In genomic region chr7:5700391-5700985, GRCh38 we compare ENCODE assay signal across 10 cellular contexts.
DNase-seq lines count a peak whose midpoint lies in the region; ATAC-seq, FAIRE-seq and TF ChIP-seq lines count a peak whose summit lies in the region.
"Had no signal": no experiment of that assay in that cellular context is flagged by ENCODE, and none has a peak within 500 bp of the region (broad histone marks: within the 10 kb centered on the region; RNA-seq: fewer than 3 reads in every experiment).

No MANE protein-coding gene starts in this region.

- no peak overlapping the region for H3K4me3 ChIP-seq in keratinocyte (ENCODE audit: control insufficient read depth in 2 of 3, extremely low read depth in 1 of 3, insufficient read depth in 2 of 3, low read depth in 1 of 3, low read length in 3 of 3)
- H3K4me3 ChIP-seq in stomach: no peak overlapping the region

- H3K9me3 Mint-ChIP-seq in activated CD4-positive, alpha-beta T cell treated with anti-CD3 and anti-CD28 coated beads for 36 hours (ENCODE audit: low read depth): no peaks in the 10 kb centered on the region
- no peaks in the 10 kb centered on the region for H3K9me3 Mint-ChIP-seq in activated T-helper 1 cell treated with anti-CD3 and anti-CD28 coated beads, Interleukin-12 subunit alpha, Interleukin-12 subunit beta, Interleukin-2, Interleukin-4 antibody, amounts not matched to agents 30 ng/mL and 10 ng/mL and 1 ng/mL, durations not matched to agents 14 hours and 24 hours and 36 hours

- no peaks in the 10 kb centered on the region for H3K27me3 Mint-ChIP-seq in activated CD4-positive, alpha-beta T cell treated with anti-CD3 and anti-CD28 coated beads for 36 hours
- H3K27me3 Mint-ChIP-seq in activated T-helper 1 cell treated with anti-CD3 and anti-CD28 coated beads, Interleukin-12 subunit alpha, Interleukin-12 subunit beta, Interleukin-2, Interleukin-4 antibody, amounts not matched to agents 30 ng/mL and 10 ng/mL and 1 ng/mL, durations not matched to agents 14 hours and 24 hours and 36 hours (ENCODE audit: insufficient read depth): peaks cover 8% of the 10 kb centered on the region

- CTCF ChIA-PET in activated CD4-positive, alpha-beta T cell treated with anti-CD3 and anti-CD28 coated beads for 36 hours (lab: Charles Lee): interaction anchor here (0.6 to 8.4 kb wide), 10 partner anchors 10 to 206 kb away, joined by 3 to 127 read pairs (median 12); no protein-coding TSS in a partner anchor

- no peaks in the 10 kb centered on the region for H3K9me1 ChIP-seq in keratinocyte (ENCODE audit: control insufficient read depth, extremely low read depth, insufficient read depth, low read length)

- no peaks in the 10 kb centered on the region for H3K79me2 ChIP-seq in keratinocyte (ENCODE audit: control insufficient read depth, insufficient read depth, low read length)

- no peak overlapping the region for H3K4me2 ChIP-seq in keratinocyte (ENCODE audit: control insufficient read depth, extremely low read depth, insufficient read depth, low read depth, low read length)

- peak overlapping the region; percentile 52 for H3K4me3 Mint-ChIP-seq in activated CD4-positive, alpha-beta T cell treated with anti-CD3 and anti-CD28 coated beads for 36 hours
- H3K4me3 Mint-ChIP-seq in activated T-helper 1 cell treated with anti-CD3 and anti-CD28 coated beads, Interleukin-12 subunit alpha, Interleukin-12 subunit beta, Interleukin-2, Interleukin-4 antibody, amounts not matched to agents 30 ng/mL and 10 ng/mL and 1 ng/mL, durations not matched to agents 14 hours and 24 hours and 36 hours: peak overlapping the region; percentile 47

- TF ChIP-seq CTCF in keratinocyte (optimal IDR thresholded peaks at IDR 0.05 in 1 of 3, IDR thresholded peaks at IDR 0.05 in 1 of 3, conservative IDR thresholded peaks at IDR 0.05 in 1 of 3; ENCODE audit: extremely low read depth in 1 of 3, insufficient read depth in 2 of 3, low read length in 3 of 3) (no peak), stomach (IDR thresholded peaks at IDR 0.05) (no peak)

- TF ChIP-seq POLR2A in stomach (IDR thresholded peaks at IDR 0.05): no peak

- H3K4me1 ChIP-seq in keratinocyte (ENCODE audit: control insufficient read depth, extremely low read depth, insufficient read depth, low read length) (peaks cover 23% of the 10 kb centered on the region), stomach (peaks cover 33 to 91% (median 65%) of the 10 kb centered on the region in 4 donors)

- H4K20me1 ChIP-seq in keratinocyte (ENCODE audit: control insufficient read depth, extremely low read depth, insufficient read depth, low read length): peaks cover 3% of the 10 kb centered on the region

- peak overlapping the region; percentile 73 for H3K27ac ChIP-seq in keratinocyte (ENCODE audit: control insufficient read depth, insufficient read depth, low read length)
- H3K27ac ChIP-seq in stomach: peak overlapping the region in 3 of 5 donors; percentile 23 to 94 (median 52)

- no peak overlapping the region for H2AFZ ChIP-seq in keratinocyte (ENCODE audit: control insufficient read depth, low read length)

- dilution Hi-C loops in keratinocyte (cut with MboI; ENCODE audit: extremely low pct_ligation_motif_present, low sequenced_read_pairs): no loop called here

- no peak for DNase-seq in activated CD4-positive, alpha-beta T cell treated with anti-CD3 and anti-CD28 coated beads for 36 hours
- no peak for DNase-seq in activated CD4-positive, alpha-beta T cell treated with anti-CD3 and anti-CD28 coated beads for 4 hours
- no peak for DNase-seq in activated T-helper 1 cell treated with anti-CD3 and anti-CD28 coated beads, Interleukin-12 subunit alpha, Interleukin-12 subunit beta, Interleukin-2, Interleukin-4 antibody, amounts not matched to agents 30 ng/mL and 10 ng/mL and 1 ng/mL, durations not matched to agents 14 hours and 24 hours and 36 hours (ENCODE audit: low spot score)
- DNase-seq in keratinocyte (ENCODE audit: low read depth, low spot score) (no peak), stomach (no peak), NCI-H146 (lab: John Stamatoyannopoulos, UW) (no peak), retina (no peak)
- DNase-seq: NCI-H526 treated with DMSO at 0.1 percent for 48 hours had no signal

- H3K9me3 ChIP-seq in keratinocyte (ENCODE audit: control insufficient read depth, low read depth, low read length) (no peaks in the 10 kb centered on the region), stomach (no peaks in the 10 kb centered on the region)

- H3K36me3 ChIP-seq in keratinocyte (ENCODE audit: control insufficient read depth in 2 of 2, extremely low read depth in 1 of 2, insufficient read depth in 2 of 2, low read length in 2 of 2): peaks cover 19 to 41% of the 10 kb centered on the region in 2 experiments
- peaks cover 0 to 40% (median 31%) of the 10 kb centered on the region in 4 donors for H3K36me3 ChIP-seq in stomach

- intact Hi-C loops in activated CD4-positive, alpha-beta T cell treated with anti-CD3 and anti-CD28 coated beads for 36 hours (cut with DNase I, micrococcal nuclease): loop anchor here (1.0 to 5.0 kb wide), 6 partner anchors 11 to 557 kb away; partner anchors contain the start of gene RNF216 (in 1 of the 2)
- intact Hi-C loops in activated T-helper 1 cell treated with anti-CD3 and anti-CD28 coated beads, Interleukin-12 subunit alpha, Interleukin-12 subunit beta, Interleukin-2, Interleukin-4 antibody, amounts not matched to agents 30 ng/mL and 10 ng/mL and 1 ng/mL, durations not matched to agents 14 hours and 24 hours and 36 hours (cut with micrococcal nuclease): loop anchor here (2.0 to 10.0 kb wide), 4 partner anchors 30 to 336 kb away; partner anchors contain the start of gene TNRC18
- intact Hi-C loops in stomach (cut with DNase I; ENCODE audit: low total_unique reads): loop anchor here (10.0 kb wide), 1 partner anchor 206 kb away; no protein-coding TSS in a partner anchor

- H3K9ac ChIP-seq in keratinocyte (ENCODE audit: control insufficient read depth, extremely low read depth, insufficient read depth, low read length): peak overlapping the region; percentile 18

- H3K36me3 Mint-ChIP-seq in activated CD4-positive, alpha-beta T cell treated with anti-CD3 and anti-CD28 coated beads for 36 hours (ENCODE audit: low read depth): peaks cover 32% of the 10 kb centered on the region
- peaks cover 31% of the 10 kb centered on the region for H3K36me3 Mint-ChIP-seq in activated T-helper 1 cell treated with anti-CD3 and anti-CD28 coated beads, Interleukin-12 subunit alpha, Interleukin-12 subunit beta, Interleukin-2, Interleukin-4 antibody, amounts not matched to agents 30 ng/mL and 10 ng/mL and 1 ng/mL, durations not matched to agents 14 hours and 24 hours and 36 hours (ENCODE audit: low read depth)

- no peaks in the 10 kb centered on the region for H3K27me3 ChIP-seq in keratinocyte (ENCODE audit: control insufficient read depth, extremely low read depth, insufficient read depth, low read length)
- no peaks in the 10 kb centered on the region for H3K27me3 ChIP-seq in stomach

- 83 to 89% (median 86%) methylated on average over 5 of the region's 5 CpGs for WGBS in stomach, 5 donors

- H3K4me1 Mint-ChIP-seq in activated CD4-positive, alpha-beta T cell treated with anti-CD3 and anti-CD28 coated beads for 36 hours: peaks cover 92% of the 10 kb centered on the region
- peaks cover 84% of the 10 kb centered on the region for H3K4me1 Mint-ChIP-seq in activated T-helper 1 cell treated with anti-CD3 and anti-CD28 coated beads, Interleukin-12 subunit alpha, Interleukin-12 subunit beta, Interleukin-2, Interleukin-4 antibody, amounts not matched to agents 30 ng/mL and 10 ng/mL and 1 ng/mL, durations not matched to agents 14 hours and 24 hours and 36 hours (ENCODE audit: low read depth)

- no peak for ATAC-seq in activated CD4-positive, alpha-beta T cell treated with anti-CD3 and anti-CD28 coated beads for 36 hours
- no peak for ATAC-seq in GM19035 (IDR thresholded peaks at IDR 0.05; ENCODE audit: unreplicated experiment)

- no peak for TF ChIP-seq EP300 in stomach (IDR thresholded peaks at IDR 0.05)

- peak overlapping the region; percentile 91 for H3K27ac Mint-ChIP-seq in activated CD4-positive, alpha-beta T cell treated with anti-CD3 and anti-CD28 coated beads for 36 hours
- peak overlapping the region; percentile 94 for H3K27ac Mint-ChIP-seq in activated T-helper 1 cell treated with anti-CD3 and anti-CD28 coated beads, Interleukin-12 subunit alpha, Interleukin-12 subunit beta, Interleukin-2, Interleukin-4 antibody, amounts not matched to agents 30 ng/mL and 10 ng/mL and 1 ng/mL, durations not matched to agents 14 hours and 24 hours and 36 hours

- POLR2A ChIA-PET in activated CD4-positive, alpha-beta T cell treated with anti-CD3 and anti-CD28 coated beads for 36 hours (lab: Charles Lee): interaction anchor here (0.6 to 1.5 kb wide), 5 partner anchors 11 to 122 kb away, joined by 3 to 7 read pairs (median 3); no protein-coding TSS in a partner anchor

- FAIRE-seq in keratinocyte (lab: Jason Lieb, UNC): no peak
- FAIRE-seq: A204.1 had no signal
